ENCODE assay signal across 8 cellular contexts in the genomic region with DNA sequence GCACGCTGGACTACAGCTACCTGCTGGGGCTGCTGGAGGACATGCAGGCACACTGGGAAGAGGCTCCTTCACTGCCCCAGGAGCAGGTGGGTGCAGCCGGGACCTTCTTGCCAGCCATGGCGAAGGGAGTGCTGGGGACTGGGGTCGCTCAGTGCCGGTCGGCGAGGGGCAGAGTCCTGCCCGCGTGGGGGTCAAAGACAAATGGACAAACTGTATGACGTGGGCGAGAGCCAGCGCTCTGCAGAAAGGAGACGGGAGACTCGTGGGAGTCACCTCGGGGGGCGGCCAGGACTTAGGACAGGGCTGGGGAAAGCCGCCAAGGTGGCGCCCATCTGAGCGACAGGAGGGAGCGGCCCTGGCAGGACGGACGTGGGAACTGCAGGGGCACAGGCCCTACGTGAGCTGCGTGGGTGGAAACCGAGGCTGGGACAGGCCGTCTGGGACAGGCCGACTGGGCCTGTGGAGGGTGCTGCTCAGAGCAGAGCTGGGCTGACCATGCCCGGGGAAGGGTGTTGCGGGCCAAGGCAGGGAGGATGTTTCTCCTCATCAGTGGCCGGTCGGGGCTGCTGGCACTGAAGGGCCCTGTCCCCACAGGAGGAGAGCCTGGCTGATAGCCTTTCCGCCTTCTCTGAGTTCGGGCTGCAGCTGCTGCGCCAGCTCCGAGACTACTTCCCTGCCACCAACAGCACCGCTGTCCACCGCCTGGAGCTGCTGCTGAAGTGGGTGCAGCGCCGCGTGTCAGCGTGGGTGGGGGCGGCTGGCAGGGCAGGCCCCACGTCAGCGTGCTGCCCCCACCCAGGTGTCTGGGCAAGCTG. TPM values are rescaled to one million over a fixed set of nuclear protein-coding genes. Genes with fewer than 3 reads are reported as not detected.
DNase-seq lines count a peak whose midpoint lies in the region; ATAC-seq, FAIRE-seq and TF ChIP-seq lines count a peak whose summit lies in the region.

No MANE protein-coding gene starts in this region.

- DNase-seq in GM12892 (ENCODE audit: insufficient read length) (no peak), LNCaP clone FGC (ENCODE audit: low read depth) (no peak), endodermal cell (no peak), pancreas (peak in 2 of 6 donors; percentile 48 to 70), inferior parietal cortex (ENCODE audit: extremely low spot score) (no peak), NCI-H2029 treated with DMSO at 0.1 percent for 48 hours (lab: John Stamatoyannopoulos, UW) (no peak), NCI-H1436 (lab: John Stamatoyannopoulos, UW) (no peak)

- peak; percentile 36 for FAIRE-seq in GM12892 (lab: Jason Lieb, UNC)
- FAIRE-seq in pancreas (lab: Jason Lieb, UNC), result no peak

- no peaks in the 10 kb centered on the region for H3K9me3 Mint-ChIP-seq in endodermal cell

- no peak overlapping the region for H3K9ac ChIP-seq in endodermal cell (ENCODE audit: extremely low read depth, low read length, poor library complexity, severe bottlenecking)

- H3K36me3 Mint-ChIP-seq in endodermal cell (ENCODE audit: low read depth), result no peaks in the 10 kb centered on the region

- H3K27ac ChIP-seq in endodermal cell (ENCODE audit: low read depth, low read length) (no peak overlapping the region), pancreas (no peak overlapping the region)

- H3K27me3 ChIP-seq in endodermal cell (ENCODE audit: control insufficient read depth, insufficient read depth, low read length, poor library complexity, severe bottlenecking) (peaks cover 22% of the 10 kb centered on the region), pancreas (no peaks in the 10 kb centered on the region)

- H3K4me1 ChIP-seq in endodermal cell (ENCODE audit: control insufficient read depth, insufficient read depth, low read length) (no peaks in the 10 kb centered on the region), pancreas (peaks cover 4 to 5% (median 5%) of the 10 kb centered on the region in 3 donors)

- H3K4me3 Mint-ChIP-seq in endodermal cell, result peak overlapping the region; percentile 43

- ATAC-seq in pancreas (peak in 1 of 4 donors; percentile 0), GM18498 (IDR thresholded peaks at IDR 0.05; ENCODE audit: unreplicated experiment) (no peak)

- no peak overlapping the region for H3K27ac Mint-ChIP-seq in endodermal cell

- no peak for TF ChIP-seq POLR2A in GM12892 (IDR thresholded peaks at IDR 0.05; ENCODE audit: low read depth, low read length)

- intact Hi-C loops in pancreas (cut with DNase I), result no loop called here

- H3K4me1 Mint-ChIP-seq in endodermal cell, result no peaks in the 10 kb centered on the region

- no peaks in the 10 kb centered on the region for H3K27me3 Mint-ChIP-seq in endodermal cell (ENCODE audit: insufficient read depth)

- 47 to 50% methylated on average over 39 to 44 of the region's 44 CpGs for WGBS in endodermal cell (ENCODE audit: insufficient coverage in 1 of 2, insufficient read length in 1 of 2), 2 experiments
- 39% methylated on average over 40 to 44 of the region's 44 CpGs for WGBS in pancreas, 2 donors

- peaks cover 2% of the 10 kb centered on the region for H3K36me3 ChIP-seq in endodermal cell (ENCODE audit: control insufficient read depth, insufficient read depth, low read length)
- no peaks in the 10 kb centered on the region for H3K36me3 ChIP-seq in pancreas

- TF ChIP-seq CTCF in LNCaP clone FGC (IDR thresholded peaks at IDR 0.05; ENCODE audit: control insufficient read depth, extremely low read depth, insufficient read depth) (no peak), endodermal cell (conservative IDR thresholded peaks at IDR 0.05) (no peak), pancreas (IDR thresholded peaks at IDR 0.05) (no peak)

- H3K9me3 ChIP-seq in endodermal cell (ENCODE audit: control insufficient read depth, low read length), result no peaks in the 10 kb centered on the region
- no peaks in the 10 kb centered on the region for H3K9me3 ChIP-seq in pancreas

- H3K4me3 ChIP-seq in LNCaP clone FGC (ENCODE audit: low read depth, low read length) (peak overlapping the region; percentile 52), endodermal cell (ENCODE audit: low read length) (peak overlapping the region; percentile 71), pancreas (peak overlapping the region in 3 of 4 donors; percentile 19 to 46 (median 29))

RNA-seq across cellular contexts. Expression of gene TSR3, which starts 8.0 kb away (rescaled TPM):
- polyA plus RNA-seq in GM12892 (2012; ENCODE audit: missing spikeins), result 17.8 TPM
- total RNA-seq in endodermal cell (10 to 100 TPM; 64.9 to 67.4 TPM), pancreas (10 to 100 TPM; 22.2 to 32.3 (median 29.4) TPM)
- 47.0 TPM for polyA plus RNA-seq in endodermal cell (2013, experiment 1 of 2)
- polyA plus RNA-seq in endodermal cell (2013, experiment 2 of 2), result 44.1 TPM
- 10 to 100 TPM; 34.1 to 40.9 TPM for polyA plus RNA-seq in pancreas

RNA-seq across cellular contexts. Expression of gene GNPTG, which starts 8.1 kb away (rescaled TPM):
- 15.3 TPM for polyA plus RNA-seq in GM12892 (2012; ENCODE audit: missing spikeins)
- 10 to 100 TPM; 34.0 to 38.4 TPM for total RNA-seq in endodermal cell
- polyA plus RNA-seq in endodermal cell (2013, experiment 1 of 2), result 22.5 TPM
- 22.2 TPM for polyA plus RNA-seq in endodermal cell (2013, experiment 2 of 2)
- total RNA-seq in pancreas, result 10 to 100 TPM; 28.0 to 51.5 (median 36.2) TPM
- polyA plus RNA-seq in pancreas, result 10 to 100 TPM; 58.2 to 75.3 TPM

RNA-seq across cellular contexts. Expression of gene BAIAP3, which starts 10.2 kb away (rescaled TPM):
- 0.36 TPM for polyA plus RNA-seq in GM12892 (2012; ENCODE audit: missing spikeins)
- total RNA-seq in endodermal cell (10 to 100 TPM; 25.0 to 43.5 TPM), pancreas (10 to 100 TPM in 3 of 6 donors, 1 to 10 TPM in 3; 2.1 to 13.1 (median 9.4) TPM)
- 21.8 TPM for polyA plus RNA-seq in endodermal cell (2013, experiment 1 of 2)
- polyA plus RNA-seq in endodermal cell (2013, experiment 2 of 2), result 19.6 TPM
- polyA plus RNA-seq in pancreas, result 100 to 1,000 TPM in 1 of 2 donors, 10 to 100 TPM in 1; 47.4 to 110 TPM

RNA-seq across cellular contexts. Expression of gene UBE2I, which starts 34.2 kb away (rescaled TPM):
- 148 TPM for polyA plus RNA-seq in GM12892 (2012; ENCODE audit: missing spikeins)
- total RNA-seq in endodermal cell (100 to 1,000 TPM; 250 to 294 TPM), pancreas (10 to 100 TPM; 30.0 to 57.9 (median 36.1) TPM)
- 223 TPM for polyA plus RNA-seq in endodermal cell (2013, experiment 1 of 2)
- polyA plus RNA-seq in endodermal cell (2013, experiment 2 of 2), result 222 TPM
- polyA plus RNA-seq in pancreas, result 10 to 100 TPM; 35.3 to 42.0 TPM
